In genomic region chr15:42808921-42809320, GRCh38 we compare ENCODE assay signal across 27 cellular contexts.
DNase-seq lines count a peak whose midpoint lies in the region; ATAC-seq and TF ChIP-seq lines count a peak whose summit lies in the region.
"Had no signal": no experiment of that assay in that cellular context is flagged by ENCODE, and none has a peak within 500 bp of the region (broad histone marks: within the 10 kb centered on the region; RNA-seq: fewer than 3 reads in every experiment).

No MANE protein-coding gene starts in this region.

- no peaks in the 10 kb centered on the region for H3K4me1 Mint-ChIP-seq in chondrocyte (ENCODE audit: low read depth)
- H3K4me1 Mint-ChIP-seq: IgD-negative memory B cell had no signal

- H3K4me3 Mint-ChIP-seq in chondrocyte (ENCODE audit: unreplicated experiment) = no peak overlapping the region
- H3K4me3 Mint-ChIP-seq: CD4-positive, CD25-positive, alpha-beta regulatory T cell; HFFc6; IgD-negative memory B cell; T-helper 17 cell had no signal

- no peaks in the 10 kb centered on the region for H3K9me3 Mint-ChIP-seq in chondrocyte (ENCODE audit: low read depth)
- H3K9me3 Mint-ChIP-seq: CD4-positive, CD25-positive, alpha-beta regulatory T cell; HFFc6; IgD-negative memory B cell had no signal

- no peak overlapping the region for H3K27ac ChIP-seq in aorta (ENCODE audit: low read depth in 1 of 2, low read length in 2 of 2)
- H3K27ac ChIP-seq: BLaER1, HL-60, KMS-11 had no signal

- no peaks in the 10 kb centered on the region for H3K36me3 ChIP-seq in aorta (ENCODE audit: control insufficient read depth in 1 of 2, insufficient read depth in 2 of 2, low read length in 1 of 2)
- H3K36me3 ChIP-seq: HAP-1 had no signal

- ATAC-seq in aorta (ENCODE audit: low FRiP score) = no peak
- ATAC-seq: GM12878, T-helper 17 cell had no signal

- 95 to 100% methylated on average over 1 of the region's 1 CpG for WGBS in aorta, 2 donors

- no peak overlapping the region for H3K4me3 ChIP-seq in aorta (ENCODE audit: low read length in 2 of 2)
- H3K4me3 ChIP-seq: BLaER1, GM12878, HAP-1 had no signal

- no peaks in the 10 kb centered on the region for H3K4me1 ChIP-seq in aorta (ENCODE audit: control insufficient read depth in 1 of 2, insufficient read depth in 2 of 2, low read length in 2 of 2)
- H3K4me1 ChIP-seq: BLaER1, HAP-1 had no signal

- intact Hi-C loops in aorta (cut with DNase I) = no loop called here

- peaks cover 19% of the 10 kb centered on the region for H3K36me3 Mint-ChIP-seq in chondrocyte (ENCODE audit: low read depth)

- no peak for TF ChIP-seq CTCF in chondrocyte (IDR thresholded peaks at IDR 0.05)

- peak; percentile 44 for DNase-seq in COR-L47 (lab: John Stamatoyannopoulos, UW)
- DNase-seq in NCI-H146 (lab: John Stamatoyannopoulos, UW) = peak; percentile 49
- peak; percentile 60 for DNase-seq in NCI-H69 (lab: John Stamatoyannopoulos, UW)
- DNase-seq in cerebellar cortex (ENCODE audit: low spot score) = peak; percentile 44
- no peak for DNase-seq in chondrocyte (ENCODE audit: low spot score)
- DNase-seq in aorta = no peak
- DNase-seq in activated CD4-positive, alpha-beta T cell treated with anti-CD3 and anti-CD28 coated beads for 1 hour = no peak
- no peak for DNase-seq in stimulated activated CD4-positive, alpha-beta T cell treated with anti-CD3 and anti-CD28 coated beads, Interleukin-4, amount 100 ng/mL, for 24 hours
- DNase-seq: CD4-positive, CD25-positive, alpha-beta regulatory T cell; DMS53; GDM1; GOT3; HFFc6; MM.1S; NCI-H187; NCI-H2081 treated with DMSO at 0.1 percent for 48 hours; NCI-H226; NCI-H524; SIG-M5; SK-N-SH; T-helper 17 cell had no signal

- H3K27me3 ChIP-seq in aorta (ENCODE audit: control insufficient read depth in 1 of 2, insufficient read depth in 2 of 2, low read length in 1 of 2) = no peaks in the 10 kb centered on the region
- H3K27me3 ChIP-seq: BLaER1 had no signal

- no peaks in the 10 kb centered on the region for H3K27me3 Mint-ChIP-seq in chondrocyte (ENCODE audit: low read depth)
- H3K27me3 Mint-ChIP-seq: CD4-positive, CD25-positive, alpha-beta regulatory T cell; IgD-negative memory B cell; T-helper 17 cell had no signal

- no peak overlapping the region for H3K27ac Mint-ChIP-seq in chondrocyte (ENCODE audit: unreplicated experiment)
- H3K27ac Mint-ChIP-seq: CD4-positive, CD25-positive, alpha-beta regulatory T cell; HFFc6; IgD-negative memory B cell; T-helper 17 cell had no signal

- H3K9me3 ChIP-seq in aorta (ENCODE audit: control insufficient read depth, low read length) = no peaks in the 10 kb centered on the region
- H3K9me3 ChIP-seq: BLaER1, HAP-1, SK-N-SH had no signal

Comparison
In these comparisons a context has a peak if more than half of its experiments do, and no peak if none do; other contexts are left out.
1. DNase-seq: peak in COR-L47 (single experiment), NCI-H146 (single experiment), NCI-H69 (single experiment) and cerebellar cortex (single experiment); none in chondrocyte (single experiment), aorta (0 of 2), activated CD4-positive, alpha-beta T cell treated with anti-CD3 and anti-CD28 coated beads for 1 hour (single experiment) and stimulated activated CD4-positive, alpha-beta T cell treated with anti-CD3 and anti-CD28 coated beads, Interleukin-4, amount 100 ng/mL, for 24 hours (single experiment).